In genomic region chr17:68592667-68593330, GRCh38 we compare ENCODE assay signal across 20 cellular contexts. TPM values are rescaled to one million over a fixed set of nuclear protein-coding genes. Genes with fewer than 3 reads are reported as not detected.
A peak's percentile ranks its signal among the peaks of the same experiment; 100 is the strongest.
DNase-seq lines count a peak whose midpoint lies in the region; FAIRE-seq and TF ChIP-seq lines count a peak whose summit lies in the region.
"Had no signal": no experiment of that assay in that cellular context is flagged by ENCODE, and none has a peak within 500 bp of the region (broad histone marks: within the 10 kb centered on the region; RNA-seq: fewer than 3 reads in every experiment).

No MANE protein-coding gene starts in this region.

- no peak overlapping the region for H3K27ac ChIP-seq in hepatocyte
- H3K27ac ChIP-seq in vagina, result peak overlapping the region; percentile 44
- H3K27ac ChIP-seq: A549, neutrophil, right lobe of liver had no signal

- H4K20me1 ChIP-seq in hepatocyte (ENCODE audit: insufficient read depth, poor library complexity, severe bottlenecking), result no peaks in the 10 kb centered on the region

- WGBS in hepatocyte (ENCODE audit: low lambda C conversion rate, missing lambda C conversion rate), result 44% methylated on average over 3 of the region's 3 CpGs

- no peaks in the 10 kb centered on the region for H3K9me2 ChIP-seq in hepatocyte (replicated peaks; ENCODE audit: insufficient read depth)

- H3K27me3 ChIP-seq in hepatocyte (no peaks in the 10 kb centered on the region), vagina (no peaks in the 10 kb centered on the region), HAP-1 (ENCODE audit: low read depth) (no peaks in the 10 kb centered on the region)
- H3K27me3 ChIP-seq: MG63, right lobe of liver, tibial nerve had no signal

- intact Hi-C loops in vagina (cut with DNase I), result no loop called here

- no peaks in the 10 kb centered on the region for H3K9me3 ChIP-seq in hepatocyte (ENCODE audit: low read depth)
- H3K9me3 ChIP-seq in vagina, result no peaks in the 10 kb centered on the region
- H3K9me3 ChIP-seq in HAP-1, result no peaks in the 10 kb centered on the region
- H3K9me3 ChIP-seq: neutrophil, right lobe of liver had no signal

- H3K4me1 ChIP-seq in hepatocyte (ENCODE audit: insufficient read depth) (peaks cover 23% of the 10 kb centered on the region), vagina (peaks cover 72% of the 10 kb centered on the region), HAP-1 (no peaks in the 10 kb centered on the region)
- H3K4me1 ChIP-seq: A549 had no signal

- FAIRE-seq in GM12892 (lab: Jason Lieb, UNC), result no peak
- FAIRE-seq: A549 had no signal

- H3K4me3 ChIP-seq in hepatocyte (no peak overlapping the region), vagina (no peak overlapping the region), HAP-1 (no peak overlapping the region)
- H3K4me3 ChIP-seq: A549, MG63, right lobe of liver, tibial nerve had no signal

- in situ Hi-C loops in HAP-1 (cut with MboI; ENCODE audit: low sequenced_read_pairs), result no loop called here

- no peak overlapping the region for H2AFZ ChIP-seq in hepatocyte

- TF ChIP-seq POLR2A in vagina (IDR thresholded peaks at IDR 0.05), result no peak
- no peak for TF ChIP-seq POLR2A in GM12892 (IDR thresholded peaks at IDR 0.05; ENCODE audit: low read depth, low read length)

- DNase-seq in NCI-H82 (lab: John Stamatoyannopoulos, UW) (peak; percentile 18), NCI-H82 treated with DMSO at 0.1 percent for 48 hours (lab: John Stamatoyannopoulos, UW; ENCODE audit: unreplicated experiment) (no peak), NCI-H524 treated with DMSO at 0.1 percent for 48 hours (lab: John Stamatoyannopoulos, UW) (peak; percentile 99), hepatocyte (ENCODE audit: low spot score) (no peak), vagina (ENCODE audit: extremely low spot score in 2 of 2) (peak in 1 of 2 donors; percentile 93), HAP-1 (ENCODE audit: low spot score in 2 of 2) (no peak), GM12892 (ENCODE audit: insufficient read length) (no peak), mucosa of gallbladder (ENCODE audit: low spot score) (no peak)
- DNase-seq: activated CD8-positive, alpha-beta memory T cell treated with anti-CD3 and anti-CD28 coated beads for 24 hours; amniotic stem cell; CD4-positive, alpha-beta memory T cell; EL; glutamatergic neuron; MG63; NCI-H2227 treated with DMSO at 0.1 percent for 48 hours; right lobe of liver; stimulated activated CD4-positive, alpha-beta T cell treated with anti-CD3 and anti-CD28 coated beads, Interleukin-4, amount 100 ng/mL, for 24 hours had no signal

- no peaks in the 10 kb centered on the region for H3K36me3 ChIP-seq in hepatocyte (replicated peaks; ENCODE audit: insufficient read depth, low read depth)
- H3K36me3 ChIP-seq in vagina, result no peaks in the 10 kb centered on the region
- no peaks in the 10 kb centered on the region for H3K36me3 ChIP-seq in HAP-1 (replicated peaks)
- H3K36me3 ChIP-seq: MG63, neutrophil, right lobe of liver had no signal

- TF ChIP-seq CTCF in hepatocyte (IDR thresholded peaks at IDR 0.05; ENCODE audit: poor library complexity) (no peak), vagina (IDR thresholded peaks at IDR 0.05) (no peak)

- peaks cover 9% of the 10 kb centered on the region for H3K79me2 ChIP-seq in hepatocyte

- H3K4me2 ChIP-seq in hepatocyte, result peak overlapping the region; percentile 23
- H3K4me2 ChIP-seq: A549 had no signal

RNA-seq across cellular contexts. Expression of gene FAM20A, which starts 8.4 kb away (rescaled TPM):
- 19.9 and 21.5 TPM in 2 replicates for total RNA-seq in hepatocyte
- polyA plus RNA-seq in hepatocyte, result 39.7 and 41.1 TPM in 2 replicates
- total RNA-seq in vagina, result 16.2 TPM
- 0.61 TPM for polyA plus RNA-seq in GM12892 (2012; ENCODE audit: missing spikeins)
- total RNA-seq in mucosa of gallbladder, result 7.4 TPM
- total RNA-seq: CD4-positive, alpha-beta memory T cell had no signal

Comparison
In these comparisons a context has a peak if more than half of its experiments do, and no peak if none do; other contexts are left out.
1. DNase-seq: peak in NCI-H82 (single experiment) and NCI-H524 treated with DMSO at 0.1 percent for 48 hours (single experiment); none in NCI-H82 treated with DMSO at 0.1 percent for 48 hours (single experiment), hepatocyte (single experiment), HAP-1 (0 of 2), GM12892 (single experiment) and mucosa of gallbladder (single experiment).